ENCODE assay signal across 34 cellular contexts in genomic region chr20:61975411-61975810, GRCh38.
"Had no signal": no experiment of that assay in that cellular context is flagged by ENCODE, and none has a peak within 500 bp of the region (broad histone marks: within the 10 kb centered on the region; RNA-seq: fewer than 3 reads in every experiment).

No MANE protein-coding gene starts in this region.

- DNase-seq: activated CD4-positive, alpha-beta memory T cell treated with anti-CD3 and anti-CD28 coated beads, Interleukin-2, amount 10 ng/mL, durations not matched to agents 7 days and 5 days; activated CD4-positive, alpha-beta T cell treated with anti-CD3 and anti-CD28 coated beads for 1 hour; activated CD4-positive, alpha-beta T cell treated with anti-CD3 and anti-CD28 coated beads for 48 hours; activated CD4-positive, CD25-positive, alpha-beta regulatory T cell; activated CD8-positive, alpha-beta memory T cell treated with anti-CD3 and anti-CD28 coated beads for 24 hours; activated CD8-positive, alpha-beta memory T cell treated with anti-CD3 and anti-CD28 coated beads, Interleukin-2, amount 10 ng/mL, durations not matched to agents 7 days and 5 days; activated CD8-positive, alpha-beta memory T cell treated with anti-CD3 and anti-CD28 coated beads, Interleukin-2, amount 50 U/mL, for 48 hours; activated effector memory CD4-positive, alpha-beta T cell treated with Interleukin-2 at 50 U/mL for 16 hours; activated naive CD4-positive, alpha-beta T cell; activated naive CD4-positive, alpha-beta T cell treated with anti-CD3 and anti-CD28 coated beads, Interleukin-2, amount 50 U/mL, for 16 hours; activated naive CD8-positive, alpha-beta T cell treated with anti-CD3 and anti-CD28 coated beads for 36 hours; activated T-cell treated with anti-CD3 and anti-CD28 coated beads, Interleukin-2, amount 50 U/mL, for 48 hours; amniotic stem cell; aorta; brain microvascular endothelial cell; IMR-90; NCI-H1092 treated with DMSO at 0.1 percent for 48 hours; NCI-H1436; NCI-H1694; NCI-H1930; NCI-H2107; NCI-H226; NCI-H524 treated with DMSO at 0.1 percent for 48 hours; NK-92 treated with Interleukin-12 subunit alpha and Interleukin-12 subunit beta, amount 100 ng/mL, for 24 hours; PC-3; Peyer's patch; RPMI8226; SIG-M5; SW 1271; T-helper 1 cell; T-helper 2 cell; T-helper 9 cell; WERI-Rb-1 had no signal

- H3K9me3 ChIP-seq: Peyer's patch had no signal

- H3K27ac ChIP-seq: brain microvascular endothelial cell, Peyer's patch, WERI-Rb-1 had no signal

- H3K27me3 ChIP-seq: brain microvascular endothelial cell, Peyer's patch had no signal

- H3K4me1 ChIP-seq: Peyer's patch had no signal

- H3K4me3 ChIP-seq: K562, Peyer's patch had no signal
